8 cellular contexts compared by ENCODE assay signal in genomic region chr9:112925058-112925641, GRCh38. TPM values are rescaled to one million over a fixed set of nuclear protein-coding genes. Genes with fewer than 3 reads are reported as not detected.
DNase-seq lines count a peak whose midpoint lies in the region; ATAC-seq, FAIRE-seq and TF ChIP-seq lines count a peak whose summit lies in the region.

No MANE protein-coding gene starts in this region.

- no peak for DNase-seq in heart right ventricle
- no peak for DNase-seq in left ventricle myocardium superior
- DNase-seq in NCI-H1417 (lab: John Stamatoyannopoulos, UW), result peak; percentile 21 to 89 (median 48)
- no peak for DNase-seq in kidney
- DNase-seq in T-helper 9 cell, result no peak
- DNase-seq in ecto neural progenitor cell (ENCODE audit: low spot score), result no peak

- peaks cover 0 to 13% (median 4%) of the 10 kb centered on the region in 7 donors for H3K27me3 ChIP-seq in heart right ventricle

- H3K36me3 ChIP-seq in heart right ventricle (no peaks in the 10 kb centered on the region), kidney (ENCODE audit: control insufficient read depth in 1 of 2, insufficient read depth in 2 of 2, low read length in 2 of 2) (no peaks in the 10 kb centered on the region)

- ATAC-seq in heart right ventricle (no peak), left ventricle myocardium superior (no peak), HG02884 (IDR thresholded peaks at IDR 0.05; ENCODE audit: unreplicated experiment) (no peak)

- TF ChIP-seq CTCF in heart right ventricle (IDR thresholded peaks at IDR 0.05) (peak in 7 of 9 donors; percentile 18 to 59 (median 45)), VCaP (conservative IDR thresholded peaks at IDR 0.05) (peak; percentile 90), kidney (IDR thresholded peaks at IDR 0.05; ENCODE audit: borderline replicate concordance, extremely low read depth, insufficient read depth) (peak; percentile 28)

- H3K4me3 ChIP-seq in heart right ventricle (no peak overlapping the region), kidney (ENCODE audit: low read length in 2 of 2) (no peak overlapping the region)

- no peaks in the 10 kb centered on the region for H3K4me1 ChIP-seq in heart right ventricle
- H3K4me1 ChIP-seq in kidney (ENCODE audit: control insufficient read depth in 1 of 2, insufficient read depth in 1 of 2, low read depth in 1 of 2, low read length in 2 of 2), result no peaks in the 10 kb centered on the region

- intact Hi-C loops in heart right ventricle (cut with DNase I), result no loop called here
- intact Hi-C loops in left ventricle myocardium superior (cut with micrococcal nuclease), result no loop called here
- intact Hi-C loops in kidney (cut with DNase I), result no loop called here

- H3K9me3 ChIP-seq in heart right ventricle, result no peaks in the 10 kb centered on the region
- no peaks in the 10 kb centered on the region for H3K9me3 ChIP-seq in kidney (ENCODE audit: control insufficient read depth in 1 of 2, low read length in 2 of 2)

- no peak overlapping the region for H3K9ac ChIP-seq in kidney (ENCODE audit: low read length in 2 of 2)

- H3K27ac ChIP-seq in heart right ventricle, result no peak overlapping the region
- no peak overlapping the region for H3K27ac ChIP-seq in VCaP
- H3K27ac ChIP-seq in kidney (ENCODE audit: low read depth in 2 of 2, low read length in 2 of 2), result no peak overlapping the region

- WGBS in heart right ventricle, 2 donors, result 24 to 27% methylated on average over 8 of the region's 8 CpGs

- FAIRE-seq in kidney (lab: Jason Lieb, UNC), result no peak

RNA-seq across cellular contexts. Expression of gene SLC46A2, which starts 34.5 kb away (rescaled TPM):
- under 1 TPM in 2 of 10 donors, not detected in 8; 0.15 to 0.42 TPM for total RNA-seq in heart right ventricle
- polyA plus RNA-seq in heart right ventricle, result under 1 TPM in 1 of 2 donors, not detected in 1; 0.06 TPM
- not detected for total RNA-seq in left ventricle myocardium superior
- 0.66 TPM for total RNA-seq in kidney
- polyA plus RNA-seq in kidney (ENCODE audit: insufficient read depth, low read depth, low replicate concordance), result not detected

Comparison
In these comparisons a context has a peak if more than half of its experiments do, and no peak if none do; other contexts are left out.
1. DNase-seq: peak in NCI-H1417 (3 of 3); none in heart right ventricle (0 of 2), left ventricle myocardium superior (single experiment), kidney (single experiment), T-helper 9 cell (single experiment) and ecto neural progenitor cell (single experiment).
2. CTCF ChIP-seq: peak in every context shown above with its lines; median percentile 90 in VCaP; 45 in heart right ventricle; 28 in kidney.